Comparison of ENCODE assay signal across 20 cellular contexts in genomic region chr6:142009647-142010046, GRCh38.
DNase-seq lines count a peak whose midpoint lies in the region; ATAC-seq and TF ChIP-seq lines count a peak whose summit lies in the region.
"Had no signal": no experiment of that assay in that cellular context is flagged by ENCODE, and none has a peak within 500 bp of the region (broad histone marks: within the 10 kb centered on the region; RNA-seq: fewer than 3 reads in every experiment).

No MANE protein-coding gene starts in this region.

- H3K27me3 ChIP-seq in HCT116 (ENCODE audit: insufficient read depth, low read length): no peaks in the 10 kb centered on the region
- no peaks in the 10 kb centered on the region for H3K27me3 ChIP-seq in SK-N-SH (ENCODE audit: insufficient read depth)
- no peaks in the 10 kb centered on the region for H3K27me3 ChIP-seq in trophoblast cell (ENCODE audit: insufficient read depth, low read length)
- H3K27me3 ChIP-seq: breast epithelium had no signal

- H2AFZ ChIP-seq in HCT116 (ENCODE audit: low read depth, low read length, poor library complexity, severe bottlenecking) (no peak overlapping the region), SK-N-SH (ENCODE audit: low read depth) (no peak overlapping the region), trophoblast cell (ENCODE audit: insufficient read depth, low read length, poor library complexity) (no peak overlapping the region)
- H2AFZ ChIP-seq: PC-9 had no signal

- no peak overlapping the region for H4K91ac ChIP-seq in trophoblast cell (ENCODE audit: low read depth, low read length)

- peak; percentile 79 for ATAC-seq in HCT116
- ATAC-seq: activated CD8-positive, alpha-beta memory T cell treated with anti-CD3 and anti-CD28 coated beads, Interleukin-2, amount 10 ng/mL, durations not matched to agents 7 days and 5 days; mucosa of descending colon had no signal

- CTCF ChIA-PET in HCT116 (lab: Charles Lee) (no interaction called here), SK-N-SH (lab: Yijun Ruan, JAX) (interaction anchor here (0.7 kb wide), 1 partner anchor 20 kb away, joined by 3 read pairs; no protein-coding TSS in a partner anchor)

- peak overlapping the region in 1 of 2 experiments; percentile 36; a peak in 2 of 4 replicates for H3K4me3 ChIP-seq in HCT116 (replicated peaks in 1 of 2; ENCODE audit: low read depth in 1 of 2, low read length in 2 of 2)
- H3K4me3 ChIP-seq in SK-N-SH (ENCODE audit: low read depth in 2 of 2, low read length in 1 of 2): no peak overlapping the region
- no peak overlapping the region for H3K4me3 ChIP-seq in fibroblast of the aortic adventitia (ENCODE audit: low read depth, low read length)
- no peak overlapping the region for H3K4me3 ChIP-seq in trophoblast cell (ENCODE audit: low read depth, low read length)
- H3K4me3 ChIP-seq: breast epithelium, mucosa of descending colon, PC-9 had no signal

- no peak for TF ChIP-seq RAD21 in HCT116 (IDR thresholded peaks at IDR 0.05; ENCODE audit: low read depth)
- TF ChIP-seq RAD21 in SK-N-SH (IDR thresholded peaks at IDR 0.05; ENCODE audit: low read length): no peak

- H4K8ac ChIP-seq in trophoblast cell (ENCODE audit: low read depth, low read length): no peak overlapping the region

- H3K14ac ChIP-seq in trophoblast cell (ENCODE audit: low read length): no peak overlapping the region

- DNase-seq in HCT116 (ENCODE audit: low read depth, low spot score) (peak; percentile 98), SK-N-SH (no peak), fibroblast of the aortic adventitia (ENCODE audit: low read depth) (peak; percentile 90), trophoblast cell (peak; percentile 14 to 26), T-helper 9 cell (no peak), HPDE6-E6E7 (ENCODE audit: extremely low spot score) (no peak), substantia nigra (lab: John Stamatoyannopoulos, UW) (no peak), cerebellum (ENCODE audit: low spot score) (no peak)
- DNase-seq: activated CD8-positive, alpha-beta memory T cell treated with anti-CD3 and anti-CD28 coated beads, Interleukin-2, amount 10 ng/mL, durations not matched to agents 7 days and 5 days; activated gamma-delta T cell treated with Interleukin-2 at 50 U/mL for 16 hours; DND-41; H9; mucosa of descending colon; NCI-H1694; stimulated activated CD4-positive, alpha-beta T cell treated with anti-CD3 and anti-CD28 coated beads, Interleukin-15, amount 100 ng/mL, for 24 hours had no signal

- H2BK120ac ChIP-seq in trophoblast cell (ENCODE audit: insufficient read depth, low read length, poor library complexity): no peak overlapping the region

- H3K4ac ChIP-seq in trophoblast cell (ENCODE audit: low read depth, low read length): no peak overlapping the region

- H3K27ac ChIP-seq in HCT116 (ENCODE audit: low read depth, low read length) (peak overlapping the region; percentile 91), SK-N-SH (ENCODE audit: low read depth in 2 of 2, low read length in 1 of 2) (peak overlapping the region in 1 of 2 experiments; percentile 100; a peak in 2 of 4 replicates), trophoblast cell (ENCODE audit: low read depth, low read length) (peak overlapping the region; percentile 53), substantia nigra (ENCODE audit: low read depth, low read length, poor library complexity, severe bottlenecking) (no peak overlapping the region)
- H3K27ac ChIP-seq: breast epithelium, C4-2B, HL-60, PC-9, VCaP had no signal

- H3K9me3 ChIP-seq in HCT116 (ENCODE audit: control insufficient read depth in 1 of 2, insufficient read depth in 1 of 2, low read depth in 1 of 2, low read length in 2 of 2) (no peaks in the 10 kb centered on the region), SK-N-SH (peaks cover 11% of the 10 kb centered on the region; the same call in 1 of the 2 replicates), trophoblast cell (ENCODE audit: insufficient read depth, low read depth, low read length) (no peaks in the 10 kb centered on the region)
- H3K9me3 ChIP-seq: mucosa of descending colon had no signal

- peak overlapping the region; percentile 64 for H3K4me2 ChIP-seq in HCT116 (ENCODE audit: low read length)
- no peak overlapping the region for H3K4me2 ChIP-seq in SK-N-SH
- H3K4me2 ChIP-seq in trophoblast cell (ENCODE audit: low read length): no peak overlapping the region
- H3K4me2 ChIP-seq: PC-9 had no signal

- BruUV-seq in HCT116 (replicated peaks; lab: Mats Ljungman, UMichigan): no TSS peak

- no peaks in the 10 kb centered on the region for H3K36me3 ChIP-seq in HCT116 (ENCODE audit: control insufficient read depth in 1 of 2, insufficient read depth in 2 of 2, low read length in 2 of 2)
- H3K36me3 ChIP-seq in SK-N-SH (replicated peaks in 1 of 2; ENCODE audit: control insufficient read depth in 1 of 2, insufficient read depth in 2 of 2, low read length in 1 of 2): peaks cover 0 to 13% of the 10 kb centered on the region in 2 experiments
- H3K36me3 ChIP-seq in trophoblast cell (ENCODE audit: control insufficient read depth in 1 of 2, insufficient read depth in 2 of 2, low read length in 2 of 2): no peaks in the 10 kb centered on the region
- H3K36me3 ChIP-seq: breast epithelium had no signal

- RAD21 ChIA-PET in HCT116 (lab: Charles Lee; ENCODE audit: low non-redundant PET in 1 of 2, low total read pairs in 2 of 2, uncharacterized antibody in 2 of 2, unreplicated experiment in 2 of 2): no interaction called here

- no peaks in the 10 kb centered on the region for H3K79me2 ChIP-seq in HCT116 (ENCODE audit: insufficient read depth, low read length)
- H3K79me2 ChIP-seq in SK-N-SH (ENCODE audit: insufficient read depth): peaks cover 69% of the 10 kb centered on the region
- no peaks in the 10 kb centered on the region for H3K79me2 ChIP-seq in trophoblast cell (ENCODE audit: control insufficient read depth, insufficient read depth, low read length, poor library complexity)

- POLR2A ChIA-PET in HCT116 (lab: Charles Lee) (interaction anchor here (1.8 kb wide), 1 partner anchor 19 kb away, joined by 4 read pairs; no protein-coding TSS in a partner anchor), SK-N-SH (lab: Yijun Ruan, JAX) (no interaction called here)

- intact Hi-C loops in HCT116 (cut with micrococcal nuclease): no loop called here

- H4K12ac ChIP-seq in trophoblast cell (ENCODE audit: low read depth, low read length): no peak overlapping the region

- TF ChIP-seq POLR2A in HCT116 (IDR thresholded peaks at IDR 0.05; ENCODE audit: borderline replicate concordance, extremely low read depth, insufficient read depth, insufficient read length): no peak

- peaks cover 32% of the 10 kb centered on the region for H3F3A ChIP-seq in SK-N-SH (replicated peaks; ENCODE audit: insufficient read depth)

- TF ChIP-seq CTCF in HCT116 (IDR thresholded peaks at IDR 0.05 in 2 of 3, conservative IDR thresholded peaks at IDR 0.05 in 1 of 3; ENCODE audit: borderline replicate concordance in 1 of 3, insufficient read depth in 1 of 3, low read depth in 2 of 3, low read length in 2 of 3): no peak
- TF ChIP-seq CTCF in SK-N-SH (IDR thresholded peaks at IDR 0.05): no peak
- TF ChIP-seq CTCF in fibroblast of the aortic adventitia (IDR thresholded peaks at IDR 0.05; ENCODE audit: insufficient read depth, low read length): no peak

- peak overlapping the region; percentile 55 for H3K9ac ChIP-seq in HCT116 (ENCODE audit: low read length)
- H3K9ac ChIP-seq in SK-N-SH: no peak overlapping the region
- H3K9ac ChIP-seq in trophoblast cell (ENCODE audit: low read length): no peak overlapping the region

- H2BK12ac ChIP-seq in trophoblast cell (ENCODE audit: low read length): no peak overlapping the region

- H3K9me2 ChIP-seq in HCT116 (ENCODE audit: insufficient read depth) (no peaks in the 10 kb centered on the region), SK-N-SH (no peaks in the 10 kb centered on the region)

- H3K4me1 ChIP-seq in HCT116 (ENCODE audit: control insufficient read depth in 1 of 2, insufficient read depth in 2 of 2, low read length in 2 of 2) (peaks cover 70 to 89% of the 10 kb centered on the region in 2 experiments), SK-N-SH (ENCODE audit: control insufficient read depth in 1 of 2, insufficient read depth in 2 of 2, low read depth in 1 of 2, low read length in 1 of 2) (peaks cover 0 to 19% of the 10 kb centered on the region in 2 experiments; a peak in 3 of 4 replicates), trophoblast cell (ENCODE audit: control insufficient read depth in 1 of 2, insufficient read depth in 2 of 2, low read length in 2 of 2) (peaks cover 0 to 8% of the 10 kb centered on the region in 2 experiments)
- H3K4me1 ChIP-seq: breast epithelium had no signal

- H2AK5ac ChIP-seq in trophoblast cell (ENCODE audit: low read length): no peak overlapping the region

- H4K20me1 ChIP-seq in HCT116 (ENCODE audit: insufficient read depth): no peaks in the 10 kb centered on the region
- H4K20me1 ChIP-seq in SK-N-SH (ENCODE audit: insufficient read depth): no peaks in the 10 kb centered on the region

- WGBS in SK-N-SH (ENCODE audit: low lambda C conversion rate): 49% methylated on average over 2 of the region's 2 CpGs
- no CpG with 5 or more reads among the region's 2 CpGs for WGBS in trophoblast cell (ENCODE audit: extremely low coverage, insufficient coverage, insufficient read length)

- no peak overlapping the region for H2BK5ac ChIP-seq in trophoblast cell (ENCODE audit: low read depth, low read length, poor library complexity)

- H3K18ac ChIP-seq in trophoblast cell (ENCODE audit: low read length): no peak overlapping the region

- TF ChIP-seq EP300 in SK-N-SH (IDR thresholded peaks at IDR 0.05; ENCODE audit: borderline replicate concordance in 1 of 2, low read depth in 1 of 2, low read length in 1 of 2): peak in 1 of 2 experiments; percentile 33; a peak in 1 of 4 replicates

- no peak overlapping the region for H3K23ac ChIP-seq in trophoblast cell (ENCODE audit: low read length)

- peaks cover 2% of the 10 kb centered on the region for H3K79me1 ChIP-seq in trophoblast cell (ENCODE audit: low read length)

TF ChIP-seq in HCT116, 20 proteins besides CTCF, POLR2A, EP300 and RAD21 (continues in another document):
- TF ChIP-seq ZNF274 (IDR thresholded peaks at IDR 0.05; ENCODE audit: low read depth, low read length) (no peak), JUND (IDR thresholded peaks at IDR 0.05) (peak; percentile 94), MAX (IDR thresholded peaks at IDR 0.05) (peak; percentile 51), ZFX (IDR thresholded peaks at IDR 0.05) (no peak)

TF ChIP-seq in SK-N-SH, 30 proteins besides CTCF, POLR2A, EP300 and RAD21 (continues in another document):
- peak; percentile 23; the same call in 1 of the 2 replicates for TF ChIP-seq JUND (IDR thresholded peaks at IDR 0.05)
- peak; percentile 41; the same call in 1 of the 2 replicates for TF ChIP-seq NFIC (IDR thresholded peaks at IDR 0.05; ENCODE audit: borderline replicate concordance)
- TF ChIP-seq FOXJ3 (CRISPR knock-in tag; IDR thresholded peaks at IDR 0.05): no peak

Comparison
In these comparisons a context has a peak if more than half of its experiments do, and no peak if none do; other contexts are left out.
1. DNase-seq: peak in HCT116 (single experiment), fibroblast of the aortic adventitia (single experiment) and trophoblast cell (2 of 2); none in SK-N-SH (single experiment), T-helper 9 cell (single experiment), HPDE6-E6E7 (single experiment), substantia nigra (0 of 49) and cerebellum (single experiment).
2. Of the 11 proteins assayed by ChIP-seq in both SK-N-SH and HCT116: peak only in SK-N-SH: none; only in HCT116: MAX, POLR2AphosphoS5, SIN3A, YY1 and ZBTB33; in both: JUND; in neither: 5.